In the genomic region with DNA sequence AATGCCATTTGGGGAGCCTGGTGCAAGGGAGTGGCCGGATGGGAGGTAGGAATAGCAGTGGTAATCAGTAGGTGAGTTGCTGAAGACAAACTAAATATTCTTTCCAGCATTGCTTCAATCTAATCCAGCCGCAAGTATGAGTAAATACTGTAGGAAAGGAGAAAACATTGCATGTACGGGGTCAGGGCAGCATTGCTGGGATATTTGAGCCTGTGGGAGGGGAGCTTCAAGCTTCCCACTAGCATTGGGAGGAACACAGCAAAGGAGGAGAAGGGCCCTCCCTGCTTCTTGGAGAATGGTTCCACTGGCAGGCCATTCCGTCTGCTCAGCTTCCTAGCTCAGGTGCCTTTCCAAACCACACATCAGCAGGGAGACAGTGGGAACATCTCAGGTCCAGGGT, we compare ENCODE assay signal across 1 cellular context.
TF ChIP-seq lines count a peak whose summit lies in the region.

No MANE protein-coding gene starts in this region.

TF ChIP-seq in H1, 55 proteins besides CTCF, POLR2A, EP300 and RAD21:
- TF ChIP-seq, protein P1, sequence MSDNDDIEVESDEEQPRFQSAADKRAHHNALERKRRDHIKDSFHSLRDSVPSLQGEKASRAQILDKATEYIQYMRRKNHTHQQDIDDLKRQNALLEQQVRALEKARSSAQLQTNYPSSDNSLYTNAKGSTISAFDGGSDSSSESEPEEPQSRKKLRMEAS (IDR thresholded peaks at IDR 0.05), result no peak
- TF ChIP-seq TEAD4 (IDR thresholded peaks at IDR 0.05; ENCODE audit: low read depth, low read length) (no peak), SUZ12 (IDR thresholded peaks at IDR 0.05; ENCODE audit: low read length) (no peak), RXRA (IDR thresholded peaks at IDR 0.05; ENCODE audit: insufficient read depth, low read depth, low read length) (no peak), SIX5 (IDR thresholded peaks at IDR 0.05; ENCODE audit: low read depth, low read length) (no peak), NANOG (IDR thresholded peaks at IDR 0.05; ENCODE audit: insufficient read depth, low read depth, low read length, poor library complexity, severe bottlenecking) (no peak), HDAC2 (IDR thresholded peaks at IDR 0.05; ENCODE audit: borderline replicate concordance in 1 of 2, low read depth in 2 of 2, low read length in 2 of 2) (no peak), CHD2 (IDR thresholded peaks at IDR 0.05; ENCODE audit: low read length) (no peak), SRF (IDR thresholded peaks at IDR 0.05; ENCODE audit: low read depth, low read length) (no peak), GABPA (IDR thresholded peaks at IDR 0.05; ENCODE audit: borderline replicate concordance, insufficient read depth, low read length) (no peak), POLR2AphosphoS5 (IDR thresholded peaks at IDR 0.05; ENCODE audit: low read depth, low read length) (no peak), JUN (IDR thresholded peaks at IDR 0.05; ENCODE audit: low read depth, low read length) (no peak), NRF1 (IDR thresholded peaks at IDR 0.05; ENCODE audit: low read depth, low read length) (no peak), POU5F1 (IDR thresholded peaks at IDR 0.05; ENCODE audit: low read depth, low read length) (no peak), PHF8 (conservative IDR thresholded peaks at IDR 0.05; ENCODE audit: low read depth, low read length) (no peak), SP1 (IDR thresholded peaks at IDR 0.05; ENCODE audit: low read depth, low read length) (no peak), TBP (IDR thresholded peaks at IDR 0.05; ENCODE audit: low read depth, low read length) (no peak)
TF ChIP-seq in H1: peak in this region for 0.
